ENCODE assay signal across 8 cellular contexts in genomic region chr3:22887664-22888291, GRCh38.
DNase-seq lines count a peak whose midpoint lies in the region; FAIRE-seq and TF ChIP-seq lines count a peak whose summit lies in the region.

No MANE protein-coding gene starts in this region.

- no peak overlapping the region for H3K4me3 Mint-ChIP-seq in activated CD4-positive, alpha-beta memory T cell treated with anti-CD3 and anti-CD28 coated beads, Interleukin-2, amount 10 ng/mL, durations not matched to agents 7 days and 5 days

- no peaks in the 10 kb centered on the region for H3K9me3 Mint-ChIP-seq in activated CD4-positive, alpha-beta memory T cell treated with anti-CD3 and anti-CD28 coated beads, Interleukin-2, amount 10 ng/mL, durations not matched to agents 7 days and 5 days

- no peak for TF ChIP-seq EP300 in neural cell (conservative IDR thresholded peaks at IDR 0.05; ENCODE audit: poor library complexity, severe bottlenecking)

- H3K4me1 ChIP-seq in colonic mucosa: no peaks in the 10 kb centered on the region
- H3K4me1 ChIP-seq in BE2C: no peaks in the 10 kb centered on the region

- TF ChIP-seq POLR2A in GM12891 (IDR thresholded peaks at IDR 0.05; ENCODE audit: low read depth, low read length): no peak

- POLR2A ChIA-PET in activated CD4-positive, alpha-beta memory T cell treated with anti-CD3 and anti-CD28 coated beads, Interleukin-2, amount 10 ng/mL, durations not matched to agents 7 days and 5 days (lab: Charles Lee): no interaction called here

- peak; percentile 51 for TF ChIP-seq CTCF in colonic mucosa (IDR thresholded peaks at IDR 0.05)
- TF ChIP-seq CTCF in neural cell (IDR thresholded peaks at IDR 0.05; ENCODE audit: poor library complexity, severe bottlenecking): peak; percentile 69
- no peak for TF ChIP-seq CTCF in BE2C (IDR thresholded peaks at IDR 0.05; ENCODE audit: low read depth, low read length)

- no peaks in the 10 kb centered on the region for H3K36me3 Mint-ChIP-seq in activated CD4-positive, alpha-beta memory T cell treated with anti-CD3 and anti-CD28 coated beads, Interleukin-2, amount 10 ng/mL, durations not matched to agents 7 days and 5 days (ENCODE audit: low read depth)

- intact Hi-C loops in colonic mucosa (cut with DNase I): loop anchor here (5.0 kb wide), 2 partner anchors 155 to 325 kb away; no protein-coding TSS in a partner anchor

- CTCF ChIA-PET in activated CD4-positive, alpha-beta memory T cell treated with anti-CD3 and anti-CD28 coated beads, Interleukin-2, amount 10 ng/mL, durations not matched to agents 7 days and 5 days (lab: Charles Lee): no interaction called here

- H2AFZ ChIP-seq in neural cell (ENCODE audit: low read depth, low read length): no peak overlapping the region

- no peak overlapping the region for H3K4me2 ChIP-seq in neural cell (ENCODE audit: low read length)

- H3K27ac Mint-ChIP-seq in activated CD4-positive, alpha-beta memory T cell treated with anti-CD3 and anti-CD28 coated beads, Interleukin-2, amount 10 ng/mL, durations not matched to agents 7 days and 5 days: no peak overlapping the region

- no peaks in the 10 kb centered on the region for H3K27me3 ChIP-seq in colonic mucosa
- H3K27me3 ChIP-seq in neural cell (ENCODE audit: insufficient read depth, low read depth, low read length): no peaks in the 10 kb centered on the region
- no peaks in the 10 kb centered on the region for H3K27me3 ChIP-seq in BE2C

- no peaks in the 10 kb centered on the region for H3F3A ChIP-seq in neural cell (ENCODE audit: insufficient read depth, low read length, poor library complexity, severe bottlenecking)

- H3K4me1 Mint-ChIP-seq in activated CD4-positive, alpha-beta memory T cell treated with anti-CD3 and anti-CD28 coated beads, Interleukin-2, amount 10 ng/mL, durations not matched to agents 7 days and 5 days: no peaks in the 10 kb centered on the region

- H3K79me2 ChIP-seq in neural cell (replicated peaks; ENCODE audit: insufficient read depth, low read length): no peaks in the 10 kb centered on the region

- FAIRE-seq in GM12891 (lab: Jason Lieb, UNC): peak; percentile 20

- peak; percentile 68 for TF ChIP-seq RAD21 in neural cell (conservative IDR thresholded peaks at IDR 0.05)

- H3K9ac ChIP-seq in colonic mucosa (ENCODE audit: low read depth in 2 of 2, low read length in 2 of 2) (no peak overlapping the region), neural cell (ENCODE audit: low read length) (no peak overlapping the region)

- H3K9me3 ChIP-seq in colonic mucosa: no peaks in the 10 kb centered on the region
- no peaks in the 10 kb centered on the region for H3K9me3 ChIP-seq in neural cell (ENCODE audit: low read length)
- H3K9me3 ChIP-seq in BE2C: no peaks in the 10 kb centered on the region

- H3K4me3 ChIP-seq in colonic mucosa: no peak overlapping the region
- H3K4me3 ChIP-seq in neural cell (ENCODE audit: low read length): no peak overlapping the region
- H3K4me3 ChIP-seq in BE2C (ENCODE audit: low read depth, low read length): no peak overlapping the region

- H3K36me3 ChIP-seq in colonic mucosa (no peaks in the 10 kb centered on the region), neural cell (ENCODE audit: insufficient read depth, low read length) (no peaks in the 10 kb centered on the region), BE2C (no peaks in the 10 kb centered on the region)

- in situ Hi-C loops in ACHN (cut with HindIII; ENCODE audit: low pct_ligation_motif_present, low pct_unique_long_range_greater_than_20kb, low sequenced_read_pairs): no loop called here

- H3K27ac ChIP-seq in colonic mucosa (no peak overlapping the region), neural cell (ENCODE audit: low read length) (no peak overlapping the region)

- no peaks in the 10 kb centered on the region for H3K27me3 Mint-ChIP-seq in activated CD4-positive, alpha-beta memory T cell treated with anti-CD3 and anti-CD28 coated beads, Interleukin-2, amount 10 ng/mL, durations not matched to agents 7 days and 5 days

- DNase-seq in ACHN (peak; percentile 29), GM12891 (ENCODE audit: insufficient read length, low spot score) (no peak), NAMALWA (ENCODE audit: low spot score) (peak; percentile 58), colonic mucosa (peak; percentile 19), BE2C (no peak), DMS79 treated with DMSO at 0.1 percent for 48 hours (lab: John Stamatoyannopoulos, UW) (no peak)
- DNase-seq in activated CD4-positive, alpha-beta memory T cell treated with anti-CD3 and anti-CD28 coated beads, Interleukin-2, amount 10 ng/mL, durations not matched to agents 7 days and 5 days: no peak

- H3K9me2 ChIP-seq in neural cell (ENCODE audit: insufficient read depth, low read length): no peaks in the 10 kb centered on the region

- H4K20me1 ChIP-seq in neural cell (ENCODE audit: insufficient read depth): no peaks in the 10 kb centered on the region

TF ChIP-seq in GM12891, 5 proteins besides CTCF, POLR2A, EP300 and RAD21:
- no peak for TF ChIP-seq POLR2AphosphoS5 (IDR thresholded peaks at IDR 0.05; ENCODE audit: low read depth, low read length)
- no peak for TF ChIP-seq POU2F2 (IDR thresholded peaks at IDR 0.05; ENCODE audit: low read depth, low read length)
- TF ChIP-seq SPI1 (IDR thresholded peaks at IDR 0.05; ENCODE audit: low read depth, low read length): no peak
TF ChIP-seq in GM12891: peak in this region for 0.

TF ChIP-seq in neural cell, 6 proteins besides CTCF, POLR2A, EP300 and RAD21:
- peak; percentile 74 for TF ChIP-seq SMC3 (conservative IDR thresholded peaks at IDR 0.05; ENCODE audit: poor library complexity)
- no peak for TF ChIP-seq TAF1 (IDR thresholded peaks at IDR 0.05; ENCODE audit: low read depth)
- no peak for TF ChIP-seq REST (IDR thresholded peaks at IDR 0.05; ENCODE audit: borderline replicate concordance)

Comparison
In these comparisons a context has a peak if more than half of its experiments do, and no peak if none do; other contexts are left out.
1. DNase-seq: peak in ACHN (single experiment), NAMALWA (single experiment) and colonic mucosa (single experiment); none in GM12891 (single experiment), BE2C (single experiment), DMS79 treated with DMSO at 0.1 percent for 48 hours (single experiment) and activated CD4-positive, alpha-beta memory T cell treated with anti-CD3 and anti-CD28 coated beads, Interleukin-2, amount 10 ng/mL, durations not matched to agents 7 days and 5 days (single experiment).